ENCODE assay signal across 22 cellular contexts in the genomic region with DNA sequence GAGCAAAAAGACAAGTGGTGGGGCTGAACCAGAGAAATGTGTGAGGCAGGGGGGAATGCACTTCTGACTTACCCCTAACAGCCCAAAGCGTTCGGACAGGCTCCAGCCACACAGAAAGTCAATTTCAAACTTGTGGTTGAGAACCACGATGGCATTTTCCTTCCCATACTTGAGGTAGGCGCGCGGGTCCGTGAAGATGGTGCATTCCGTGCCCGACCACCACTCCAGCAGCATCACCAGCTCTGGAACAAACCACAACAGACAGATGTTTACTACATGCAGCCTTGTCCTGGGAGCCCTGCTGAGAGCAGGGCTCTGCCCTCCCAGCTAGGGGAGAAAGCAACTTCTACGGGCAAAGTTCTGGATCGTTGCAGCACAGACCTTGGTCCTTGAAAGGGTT.
DNase-seq lines count a peak whose midpoint lies in the region; ATAC-seq, FAIRE-seq and TF ChIP-seq lines count a peak whose summit lies in the region.
"Had no signal": no experiment of that assay in that cellular context is flagged by ENCODE, and none has a peak within 500 bp of the region (broad histone marks: within the 10 kb centered on the region; RNA-seq: fewer than 3 reads in every experiment).

No MANE protein-coding gene starts in this region.

- no peak overlapping the region for H3K14ac ChIP-seq in trophoblast cell (ENCODE audit: low read length)

- H3K27me3 ChIP-seq in trophoblast cell (ENCODE audit: insufficient read depth, low read length) = no peaks in the 10 kb centered on the region
- H3K27me3 ChIP-seq: SJSA1 had no signal

- H3K4me1 ChIP-seq in trophoblast cell (ENCODE audit: control insufficient read depth in 1 of 2, insufficient read depth in 2 of 2, low read length in 2 of 2) = no peaks in the 10 kb centered on the region

- no peaks in the 10 kb centered on the region for H3K9me3 ChIP-seq in trophoblast cell (ENCODE audit: insufficient read depth, low read depth, low read length)
- H3K9me3 ChIP-seq: SJSA1 had no signal

- no peak overlapping the region for H2AK5ac ChIP-seq in trophoblast cell (ENCODE audit: low read length)

- H3K4ac ChIP-seq in trophoblast cell (ENCODE audit: low read depth, low read length) = no peak overlapping the region

- peak overlapping the region; percentile 2 for H3K27ac ChIP-seq in temporal lobe (ENCODE audit: low read depth, low read length)
- H3K27ac ChIP-seq in trophoblast cell (ENCODE audit: low read depth, low read length) = no peak overlapping the region
- H3K27ac ChIP-seq: PC-9, SJSA1 had no signal

- DNase-seq in cardiac septum (ENCODE audit: low spot score) (peak; percentile 36), left ventricle myocardium superior (no peak), immature natural killer cell (no peak), nephron progenitor cell (no peak), trophoblast cell (no peak), GM19239 (ENCODE audit: insufficient read length, low spot score) (no peak)
- DNase-seq: 8988T, ACHN, Calu3, Karpas-422, NCI-H1092, NCI-H1417 treated with DMSO at 0.1 percent for 48 hours, NCI-H1694 treated with DMSO at 0.1 percent for 48 hours, NCI-H2081, NCI-H2227 treated with DMSO at 0.1 percent for 48 hours, NCI-H526 treated with DMSO at 0.1 percent for 48 hours, PC-9, Right ventricle myocardium superior had no signal

- WGBS in trophoblast cell (ENCODE audit: extremely low coverage, insufficient coverage, insufficient read length) = no CpG with 5 or more reads among the region's 11 CpGs

- H3K27ac Mint-ChIP-seq in immature natural killer cell (peak overlapping the region in 4 of 6 donors; percentile 27 to 74 (median 44)), nephron progenitor cell (peak overlapping the region; percentile 62)

- H3K4me1 Mint-ChIP-seq in immature natural killer cell = peaks cover 30 to 36% of the 10 kb centered on the region in 2 donors
- peaks cover 14% of the 10 kb centered on the region for H3K4me1 Mint-ChIP-seq in nephron progenitor cell

- H3K9ac ChIP-seq in trophoblast cell (ENCODE audit: low read length) = no peak overlapping the region

- no peak overlapping the region for H3K4me3 Mint-ChIP-seq in immature natural killer cell
- no peak overlapping the region for H3K4me3 Mint-ChIP-seq in nephron progenitor cell

- no peak overlapping the region for H3K18ac ChIP-seq in trophoblast cell (ENCODE audit: low read length)

- no peak for TF ChIP-seq CTCF in nephron progenitor cell (IDR thresholded peaks at IDR 0.05)

- peaks cover 22 to 46% (median 32%) of the 10 kb centered on the region in 3 donors for H3K36me3 Mint-ChIP-seq in immature natural killer cell
- peaks cover 77% of the 10 kb centered on the region for H3K36me3 Mint-ChIP-seq in nephron progenitor cell (ENCODE audit: low read depth)

- H3K79me1 ChIP-seq in trophoblast cell (ENCODE audit: low read length) = no peaks in the 10 kb centered on the region

- no peak overlapping the region for H2BK12ac ChIP-seq in trophoblast cell (ENCODE audit: low read length)

- H2BK120ac ChIP-seq in trophoblast cell (ENCODE audit: insufficient read depth, low read length, poor library complexity) = no peak overlapping the region

- H4K91ac ChIP-seq in trophoblast cell (ENCODE audit: low read depth, low read length) = no peak overlapping the region

- H4K8ac ChIP-seq in trophoblast cell (ENCODE audit: low read depth, low read length) = no peak overlapping the region

- no peak overlapping the region for H3K4me3 ChIP-seq in trophoblast cell (ENCODE audit: low read depth, low read length)
- H3K4me3 ChIP-seq: PC-9, SJSA1 had no signal

- no peak overlapping the region for H3K23ac ChIP-seq in trophoblast cell (ENCODE audit: low read length)

- H3K27me3 Mint-ChIP-seq in immature natural killer cell (ENCODE audit: low read depth in 3 of 3) (peaks cover 0 to 6% (median 0%) of the 10 kb centered on the region in 3 donors), nephron progenitor cell (ENCODE audit: low read depth, poor library complexity) (peaks cover 3% of the 10 kb centered on the region)

- H2AFZ ChIP-seq in trophoblast cell (ENCODE audit: insufficient read depth, low read length, poor library complexity) = no peak overlapping the region
- H2AFZ ChIP-seq: PC-9 had no signal

- H3K36me3 ChIP-seq in trophoblast cell (ENCODE audit: control insufficient read depth in 1 of 2, insufficient read depth in 2 of 2, low read length in 2 of 2) = peaks cover 18 to 34% of the 10 kb centered on the region in 2 experiments

- H4K12ac ChIP-seq in trophoblast cell (ENCODE audit: low read depth, low read length) = no peak overlapping the region

- FAIRE-seq in GM19239 (lab: Jason Lieb, UNC) = no peak
- FAIRE-seq: H54 had no signal

- no peaks in the 10 kb centered on the region for H3K9me3 Mint-ChIP-seq in immature natural killer cell
- peaks cover 9% of the 10 kb centered on the region for H3K9me3 Mint-ChIP-seq in nephron progenitor cell

- no peak overlapping the region for H3K4me2 ChIP-seq in trophoblast cell (ENCODE audit: low read length)
- H3K4me2 ChIP-seq: PC-9 had no signal

- intact Hi-C loops in cardiac septum (cut with DNase I) = no loop called here
- intact Hi-C loops in left ventricle myocardium superior (cut with micrococcal nuclease) = no loop called here

- H2BK5ac ChIP-seq in trophoblast cell (ENCODE audit: low read depth, low read length, poor library complexity) = no peak overlapping the region

- no peaks in the 10 kb centered on the region for H3K79me2 ChIP-seq in trophoblast cell (ENCODE audit: control insufficient read depth, insufficient read depth, low read length, poor library complexity)

- ATAC-seq in left ventricle myocardium superior (no peak), esophagus mucosa (no peak)
